9 cellular contexts compared by ENCODE assay signal in genomic region chr6:41469951-41470340, GRCh38.
DNase-seq lines count a peak whose midpoint lies in the region; ATAC-seq and TF ChIP-seq lines count a peak whose summit lies in the region.
"Had no signal": no experiment of that assay in that cellular context is flagged by ENCODE, and none has a peak within 500 bp of the region (broad histone marks: within the 10 kb centered on the region; RNA-seq: fewer than 3 reads in every experiment).

No MANE protein-coding gene starts in this region.

- peaks cover 3% of the 10 kb centered on the region for H3K4me1 Mint-ChIP-seq in T-helper 2 cell treated with Interferon-gamma antibody and Interleukin-4, amounts not matched to agents 5 μg/mL and 100 μg/mL, for 36 hours (ENCODE audit: low read depth)
- peaks cover 42% of the 10 kb centered on the region for H3K4me1 Mint-ChIP-seq in progenitor cell of endocrine pancreas (ENCODE audit: low read depth)

- peaks cover 12% of the 10 kb centered on the region for H3K4me1 ChIP-seq in cardiac muscle cell (ENCODE audit: low read depth)

- no peaks in the 10 kb centered on the region for H3K9me3 Mint-ChIP-seq in T-helper 2 cell treated with Interferon-gamma antibody and Interleukin-4, amounts not matched to agents 5 μg/mL and 100 μg/mL, for 36 hours
- H3K9me3 Mint-ChIP-seq in progenitor cell of endocrine pancreas (ENCODE audit: low read depth), result no peaks in the 10 kb centered on the region

- DNase-seq in ELR (ENCODE audit: low read depth) (peak; percentile 36), cardiac muscle cell (ENCODE audit: low read depth in 1 of 2, low spot score in 1 of 2) (peak in 1 of 2 donors; percentile 50), progenitor cell of endocrine pancreas (ENCODE audit: low spot score, unreplicated experiment) (no peak), KG1 (lab: John Stamatoyannopoulos, UW) (no peak), dedifferentiated amniotic fluid mesenchymal stem cell (ENCODE audit: extremely low spot score) (no peak)
- no peak for DNase-seq in T-helper 2 cell treated with Interferon-gamma antibody and Interleukin-4, amounts not matched to agents 5 μg/mL and 100 μg/mL, for 36 hours (ENCODE audit: low spot score)
- DNase-seq in activated CD4-positive, CD25-positive, alpha-beta regulatory T cell treated with anti-CD3 and anti-CD28 coated beads, Interleukin-2, amount 50 U/mL, for 72 hours, result no peak
- DNase-seq: Karpas-422 had no signal

- H3K36me3 ChIP-seq in cardiac muscle cell, result no peaks in the 10 kb centered on the region

- H3K27ac Mint-ChIP-seq in T-helper 2 cell treated with Interferon-gamma antibody and Interleukin-4, amounts not matched to agents 5 μg/mL and 100 μg/mL, for 36 hours, result no peak overlapping the region
- peak overlapping the region; percentile 9 for H3K27ac Mint-ChIP-seq in progenitor cell of endocrine pancreas

- H3K27me3 ChIP-seq in cardiac muscle cell, result peaks cover 20% of the 10 kb centered on the region

- H3K36me3 Mint-ChIP-seq in T-helper 2 cell treated with Interferon-gamma antibody and Interleukin-4, amounts not matched to agents 5 μg/mL and 100 μg/mL, for 36 hours (ENCODE audit: low read depth), result no peaks in the 10 kb centered on the region
- no peaks in the 10 kb centered on the region for H3K36me3 Mint-ChIP-seq in progenitor cell of endocrine pancreas (ENCODE audit: insufficient read depth)

- TF ChIP-seq CTCF in cardiac muscle cell (IDR thresholded peaks at IDR 0.05; ENCODE audit: low read depth, low read length) (no peak), progenitor cell of endocrine pancreas (IDR thresholded peaks at IDR 0.05; ENCODE audit: unreplicated experiment) (no peak)

- H3K9me3 ChIP-seq in cardiac muscle cell (ENCODE audit: low read depth), result no peaks in the 10 kb centered on the region

- no peak overlapping the region for H3K27ac ChIP-seq in cardiac muscle cell

- peak overlapping the region; percentile 25 for H3K4me3 Mint-ChIP-seq in T-helper 2 cell treated with Interferon-gamma antibody and Interleukin-4, amounts not matched to agents 5 μg/mL and 100 μg/mL, for 36 hours
- peak overlapping the region; percentile 69 for H3K4me3 Mint-ChIP-seq in progenitor cell of endocrine pancreas (ENCODE audit: low read depth)

- peaks cover 73% of the 10 kb centered on the region for H3K27me3 Mint-ChIP-seq in T-helper 2 cell treated with Interferon-gamma antibody and Interleukin-4, amounts not matched to agents 5 μg/mL and 100 μg/mL, for 36 hours (ENCODE audit: low read depth)
- H3K27me3 Mint-ChIP-seq in progenitor cell of endocrine pancreas, result peaks cover 7% of the 10 kb centered on the region

- ATAC-seq in GM21528 (IDR thresholded peaks at IDR 0.05; ENCODE audit: low FRiP score, unreplicated experiment), result no peak

- H3K4me3 ChIP-seq in cardiac muscle cell, result peak overlapping the region; percentile 8
